Comparison of ENCODE assay signal across 1 cellular context in the genomic region with DNA sequence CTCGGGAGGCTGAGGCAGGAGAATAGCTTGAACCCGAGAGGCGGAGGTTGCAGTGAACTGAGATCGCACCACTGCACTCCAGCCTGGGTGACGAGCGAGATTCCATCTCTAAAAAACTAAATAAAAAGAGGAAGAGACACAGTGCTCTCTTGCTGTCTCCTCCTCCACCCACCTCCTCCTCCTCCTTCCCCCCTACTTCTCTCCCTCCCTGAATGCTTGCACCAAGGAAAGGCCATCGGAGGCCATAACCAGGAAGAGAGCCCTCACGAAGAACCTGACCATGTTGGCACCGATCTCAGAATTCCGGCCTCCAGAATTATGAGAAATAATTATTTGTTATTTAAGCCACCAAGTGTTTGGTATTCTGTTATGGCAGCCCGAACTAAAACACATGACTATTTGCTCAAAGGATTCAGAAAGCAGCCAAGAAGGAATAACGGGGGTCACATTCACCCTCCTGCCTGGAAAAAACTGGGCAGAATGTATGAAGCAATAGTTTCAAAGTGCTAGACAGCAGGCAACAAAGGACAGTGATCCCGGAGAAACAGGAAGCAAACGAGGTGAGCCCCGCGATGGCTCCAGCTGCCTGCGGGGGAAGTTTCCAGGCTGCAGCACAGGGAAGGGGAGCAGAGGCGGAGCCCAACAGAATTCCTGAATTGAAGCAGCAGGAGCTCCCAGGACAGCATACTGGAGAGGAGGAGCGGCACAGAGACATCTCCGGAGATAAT.
TF ChIP-seq lines count a peak whose summit lies in the region.

No MANE protein-coding gene starts in this region.

TF ChIP-seq in HepG2, 621 proteins besides CTCF, POLR2A, EP300 and RAD21 (continued from another document and continues in another):
- TF ChIP-seq NFYC (CRISPR knock-in tag; IDR thresholded peaks at IDR 0.05), result 0 out of 2 replicates have a peak, but pooled peaks have one; percentile 22
- TF ChIP-seq ZFP37 (CRISPR knock-in tag; IDR thresholded peaks at IDR 0.05; ENCODE audit: borderline replicate concordance), result no peak
- TF ChIP-seq, protein P1, sequence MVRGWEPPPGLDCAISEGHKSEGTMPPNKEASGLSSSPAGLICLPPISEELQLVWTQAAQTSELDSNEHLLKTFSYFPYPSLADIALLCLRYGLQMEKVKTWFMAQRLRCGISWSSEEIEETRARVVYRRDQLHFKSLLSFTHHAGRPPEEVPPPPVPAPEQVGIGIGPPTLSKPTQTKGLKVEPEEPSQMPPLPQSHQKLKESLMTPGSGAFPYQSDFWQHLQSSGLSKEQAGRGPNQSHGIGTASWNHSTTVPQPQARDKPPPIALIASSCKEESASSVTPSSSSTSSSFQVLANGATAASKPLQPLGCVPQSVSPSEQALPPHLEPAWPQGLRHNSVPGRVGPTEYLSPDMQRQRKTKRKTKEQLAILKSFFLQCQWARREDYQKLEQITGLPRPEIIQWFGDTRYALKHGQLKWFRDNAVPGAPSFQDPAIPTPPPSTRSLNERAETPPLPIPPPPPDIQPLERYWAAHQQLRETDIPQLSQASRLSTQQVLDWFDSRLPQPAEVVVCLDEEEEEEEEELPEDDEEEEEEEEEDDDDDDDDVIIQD (CRISPR knock-in tag; IDR thresholded peaks at IDR 0.05; ENCODE audit: low read depth), result no peak
- TF ChIP-seq, protein P2, sequence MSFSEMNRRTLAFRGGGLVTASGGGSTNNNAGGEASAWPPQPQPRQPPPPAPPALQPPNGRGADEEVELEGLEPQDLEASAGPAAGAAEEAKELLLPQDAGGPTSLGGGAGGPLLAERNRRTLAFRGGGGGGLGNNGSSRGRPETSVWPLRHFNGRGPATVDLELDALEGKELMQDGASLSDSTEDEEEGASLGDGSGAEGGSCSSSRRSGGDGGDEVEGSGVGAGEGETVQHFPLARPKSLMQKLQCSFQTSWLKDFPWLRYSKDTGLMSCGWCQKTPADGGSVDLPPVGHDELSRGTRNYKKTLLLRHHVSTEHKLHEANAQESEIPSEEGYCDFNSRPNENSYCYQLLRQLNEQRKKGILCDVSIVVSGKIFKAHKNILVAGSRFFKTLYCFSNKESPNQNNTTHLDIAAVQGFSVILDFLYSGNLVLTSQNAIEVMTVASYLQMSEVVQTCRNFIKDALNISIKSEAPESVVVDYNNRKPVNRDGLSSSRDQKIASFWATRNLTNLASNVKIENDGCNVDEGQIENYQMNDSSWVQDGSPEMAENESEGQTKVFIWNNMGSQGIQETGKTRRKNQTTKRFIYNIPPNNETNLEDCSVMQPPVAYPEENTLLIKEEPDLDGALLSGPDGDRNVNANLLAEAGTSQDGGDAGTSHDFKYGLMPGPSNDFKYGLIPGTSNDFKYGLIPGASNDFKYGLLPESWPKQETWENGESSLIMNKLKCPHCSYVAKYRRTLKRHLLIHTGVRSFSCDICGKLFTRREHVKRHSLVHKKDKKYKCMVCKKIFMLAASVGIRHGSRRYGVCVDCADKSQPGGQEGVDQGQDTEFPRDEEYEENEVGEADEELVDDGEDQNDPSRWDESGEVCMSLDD (CRISPR knock-in tag; IDR thresholded peaks at IDR 0.05; ENCODE audit: borderline replicate concordance), result peak; percentile 31; the same call in 1 of the 2 replicates
- 0 out of 2 replicates have a peak, but pooled peaks have one; percentile 69 for TF ChIP-seq ELF4 (CRISPR knock-in tag; IDR thresholded peaks at IDR 0.05; ENCODE audit: borderline replicate concordance)
- TF ChIP-seq ZNF780A (CRISPR knock-in tag; IDR thresholded peaks at IDR 0.05), result no peak
- no peak for TF ChIP-seq ZNF253 (CRISPR knock-in tag; IDR thresholded peaks at IDR 0.05; ENCODE audit: borderline replicate concordance)
- TF ChIP-seq, protein P3, sequence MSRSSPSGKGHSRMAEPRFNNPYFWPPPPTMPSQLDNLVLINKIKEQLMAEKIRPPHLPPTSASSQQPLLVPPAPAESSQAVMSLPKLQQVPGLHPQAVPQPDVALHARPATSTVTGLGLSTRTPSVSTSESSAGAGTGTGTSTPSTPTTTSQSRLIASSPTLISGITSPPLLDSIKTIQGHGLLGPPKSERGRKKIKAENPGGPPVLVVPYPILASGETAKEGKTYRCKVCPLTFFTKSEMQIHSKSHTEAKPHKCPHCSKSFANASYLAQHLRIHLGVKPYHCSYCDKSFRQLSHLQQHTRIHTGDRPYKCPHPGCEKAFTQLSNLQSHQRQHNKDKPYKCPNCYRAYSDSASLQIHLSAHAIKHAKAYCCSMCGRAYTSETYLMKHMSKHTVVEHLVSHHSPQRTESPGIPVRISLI (CRISPR knock-in tag; IDR thresholded peaks at IDR 0.05; ENCODE audit: borderline replicate concordance), result peak; percentile 59; the same call in 1 of the 2 replicates
- TF ChIP-seq ZC3H13 (CRISPR knock-in tag; IDR thresholded peaks at IDR 0.05), result no peak
- TF ChIP-seq KLF13 (CRISPR knock-in tag; IDR thresholded peaks at IDR 0.05), result no peak
- TF ChIP-seq HIVEP1 (CRISPR knock-in tag; IDR thresholded peaks at IDR 0.05), result no peak
- no peak for TF ChIP-seq STAG1 (CRISPR knock-in tag; IDR thresholded peaks at IDR 0.05)
- TF ChIP-seq NBN (conservative IDR thresholded peaks at IDR 0.05), result no peak
- TF ChIP-seq, protein P4, sequence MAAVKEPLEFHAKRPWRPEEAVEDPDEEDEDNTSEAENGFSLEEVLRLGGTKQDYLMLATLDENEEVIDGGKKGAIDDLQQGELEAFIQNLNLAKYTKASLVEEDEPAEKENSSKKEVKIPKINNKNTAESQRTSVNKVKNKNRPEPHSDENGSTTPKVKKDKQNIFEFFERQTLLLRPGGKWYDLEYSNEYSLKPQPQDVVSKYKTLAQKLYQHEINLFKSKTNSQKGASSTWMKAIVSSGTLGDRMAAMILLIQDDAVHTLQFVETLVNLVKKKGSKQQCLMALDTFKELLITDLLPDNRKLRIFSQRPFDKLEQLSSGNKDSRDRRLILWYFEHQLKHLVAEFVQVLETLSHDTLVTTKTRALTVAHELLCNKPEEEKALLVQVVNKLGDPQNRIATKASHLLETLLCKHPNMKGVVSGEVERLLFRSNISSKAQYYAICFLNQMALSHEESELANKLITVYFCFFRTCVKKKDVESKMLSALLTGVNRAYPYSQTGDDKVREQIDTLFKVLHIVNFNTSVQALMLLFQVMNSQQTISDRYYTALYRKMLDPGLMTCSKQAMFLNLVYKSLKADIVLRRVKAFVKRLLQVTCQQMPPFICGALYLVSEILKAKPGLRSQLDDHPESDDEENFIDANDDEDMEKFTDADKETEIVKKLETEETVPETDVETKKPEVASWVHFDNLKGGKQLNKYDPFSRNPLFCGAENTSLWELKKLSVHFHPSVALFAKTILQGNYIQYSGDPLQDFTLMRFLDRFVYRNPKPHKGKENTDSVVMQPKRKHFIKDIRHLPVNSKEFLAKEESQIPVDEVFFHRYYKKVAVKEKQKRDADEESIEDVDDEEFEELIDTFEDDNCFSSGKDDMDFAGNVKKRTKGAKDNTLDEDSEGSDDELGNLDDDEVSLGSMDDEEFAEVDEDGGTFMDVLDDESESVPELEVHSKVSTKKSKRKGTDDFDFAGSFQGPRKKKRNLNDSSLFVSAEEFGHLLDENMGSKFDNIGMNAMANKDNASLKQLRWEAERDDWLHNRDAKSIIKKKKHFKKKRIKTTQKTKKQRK (IDR thresholded peaks at IDR 0.05; ENCODE audit: low read length), result no peak
- no peak for TF ChIP-seq ZNF883 (CRISPR knock-in tag; IDR thresholded peaks at IDR 0.05; ENCODE audit: not compliant biosample characterization)
- no peak for TF ChIP-seq ZSCAN20 (CRISPR knock-in tag; IDR thresholded peaks at IDR 0.05; ENCODE audit: borderline replicate concordance)
- no peak for TF ChIP-seq RFXAP (CRISPR knock-in tag; IDR thresholded peaks at IDR 0.05; ENCODE audit: borderline replicate concordance)
- TF ChIP-seq ZNF652 (CRISPR knock-in tag; IDR thresholded peaks at IDR 0.05; ENCODE audit: borderline replicate concordance, low read depth), result no peak
- TF ChIP-seq, protein P5, sequence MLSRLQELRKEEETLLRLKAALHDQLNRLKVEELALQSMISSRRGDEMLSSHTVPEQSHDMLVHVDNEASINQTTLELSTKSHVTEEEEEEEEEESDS (CRISPR knock-in tag; IDR thresholded peaks at IDR 0.05; ENCODE audit: borderline replicate concordance), result 0 out of 2 replicates have a peak, but pooled peaks have one; percentile 56
- TF ChIP-seq, protein P6, sequence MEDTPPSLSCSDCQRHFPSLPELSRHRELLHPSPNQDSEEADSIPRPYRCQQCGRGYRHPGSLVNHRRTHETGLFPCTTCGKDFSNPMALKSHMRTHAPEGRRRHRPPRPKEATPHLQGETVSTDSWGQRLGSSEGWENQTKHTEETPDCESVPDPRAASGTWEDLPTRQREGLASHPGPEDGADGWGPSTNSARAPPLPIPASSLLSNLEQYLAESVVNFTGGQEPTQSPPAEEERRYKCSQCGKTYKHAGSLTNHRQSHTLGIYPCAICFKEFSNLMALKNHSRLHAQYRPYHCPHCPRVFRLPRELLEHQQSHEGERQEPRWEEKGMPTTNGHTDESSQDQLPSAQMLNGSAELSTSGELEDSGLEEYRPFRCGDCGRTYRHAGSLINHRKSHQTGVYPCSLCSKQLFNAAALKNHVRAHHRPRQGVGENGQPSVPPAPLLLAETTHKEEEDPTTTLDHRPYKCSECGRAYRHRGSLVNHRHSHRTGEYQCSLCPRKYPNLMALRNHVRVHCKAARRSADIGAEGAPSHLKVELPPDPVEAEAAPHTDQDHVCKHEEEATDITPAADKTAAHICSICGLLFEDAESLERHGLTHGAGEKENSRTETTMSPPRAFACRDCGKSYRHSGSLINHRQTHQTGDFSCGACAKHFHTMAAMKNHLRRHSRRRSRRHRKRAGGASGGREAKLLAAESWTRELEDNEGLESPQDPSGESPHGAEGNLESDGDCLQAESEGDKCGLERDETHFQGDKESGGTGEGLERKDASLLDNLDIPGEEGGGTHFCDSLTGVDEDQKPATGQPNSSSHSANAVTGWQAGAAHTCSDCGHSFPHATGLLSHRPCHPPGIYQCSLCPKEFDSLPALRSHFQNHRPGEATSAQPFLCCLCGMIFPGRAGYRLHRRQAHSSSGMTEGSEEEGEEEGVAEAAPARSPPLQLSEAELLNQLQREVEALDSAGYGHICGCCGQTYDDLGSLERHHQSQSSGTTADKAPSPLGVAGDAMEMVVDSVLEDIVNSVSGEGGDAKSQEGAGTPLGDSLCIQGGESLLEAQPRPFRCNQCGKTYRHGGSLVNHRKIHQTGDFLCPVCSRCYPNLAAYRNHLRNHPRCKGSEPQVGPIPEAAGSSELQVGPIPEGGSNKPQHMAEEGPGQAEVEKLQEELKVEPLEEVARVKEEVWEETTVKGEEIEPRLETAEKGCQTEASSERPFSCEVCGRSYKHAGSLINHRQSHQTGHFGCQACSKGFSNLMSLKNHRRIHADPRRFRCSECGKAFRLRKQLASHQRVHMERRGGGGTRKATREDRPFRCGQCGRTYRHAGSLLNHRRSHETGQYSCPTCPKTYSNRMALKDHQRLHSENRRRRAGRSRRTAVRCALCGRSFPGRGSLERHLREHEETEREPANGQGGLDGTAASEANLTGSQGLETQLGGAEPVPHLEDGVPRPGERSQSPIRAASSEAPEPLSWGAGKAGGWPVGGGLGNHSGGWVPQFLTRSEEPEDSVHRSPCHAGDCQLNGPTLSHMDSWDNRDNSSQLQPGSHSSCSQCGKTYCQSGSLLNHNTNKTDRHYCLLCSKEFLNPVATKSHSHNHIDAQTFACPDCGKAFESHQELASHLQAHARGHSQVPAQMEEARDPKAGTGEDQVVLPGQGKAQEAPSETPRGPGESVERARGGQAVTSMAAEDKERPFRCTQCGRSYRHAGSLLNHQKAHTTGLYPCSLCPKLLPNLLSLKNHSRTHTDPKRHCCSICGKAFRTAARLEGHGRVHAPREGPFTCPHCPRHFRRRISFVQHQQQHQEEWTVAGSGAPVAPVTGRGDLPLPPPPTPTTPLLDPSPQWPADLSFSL (CRISPR knock-in tag; IDR thresholded peaks at IDR 0.05), result no peak
- TF ChIP-seq TSC22D2 (CRISPR knock-in tag; IDR thresholded peaks at IDR 0.05; ENCODE audit: borderline replicate concordance), result no peak
- TF ChIP-seq DNMT3B (CRISPR knock-in tag; conservative IDR thresholded peaks at IDR 0.05), result no peak
- 0 out of 2 replicates have a peak, but pooled peaks have one; percentile 32 for TF ChIP-seq CCDC6 (CRISPR knock-in tag; IDR thresholded peaks at IDR 0.05)
- no peak for TF ChIP-seq KDM6A (CRISPR knock-in tag; IDR thresholded peaks at IDR 0.05; ENCODE audit: low read depth)
- TF ChIP-seq ZNF781 (CRISPR knock-in tag; IDR thresholded peaks at IDR 0.05; ENCODE audit: borderline replicate concordance, not compliant biosample characterization), result no peak
- TF ChIP-seq ZNF451 (CRISPR knock-in tag; IDR thresholded peaks at IDR 0.05), result 0 out of 2 replicates have a peak, but pooled peaks have one; percentile 45
- TF ChIP-seq, protein P7, sequence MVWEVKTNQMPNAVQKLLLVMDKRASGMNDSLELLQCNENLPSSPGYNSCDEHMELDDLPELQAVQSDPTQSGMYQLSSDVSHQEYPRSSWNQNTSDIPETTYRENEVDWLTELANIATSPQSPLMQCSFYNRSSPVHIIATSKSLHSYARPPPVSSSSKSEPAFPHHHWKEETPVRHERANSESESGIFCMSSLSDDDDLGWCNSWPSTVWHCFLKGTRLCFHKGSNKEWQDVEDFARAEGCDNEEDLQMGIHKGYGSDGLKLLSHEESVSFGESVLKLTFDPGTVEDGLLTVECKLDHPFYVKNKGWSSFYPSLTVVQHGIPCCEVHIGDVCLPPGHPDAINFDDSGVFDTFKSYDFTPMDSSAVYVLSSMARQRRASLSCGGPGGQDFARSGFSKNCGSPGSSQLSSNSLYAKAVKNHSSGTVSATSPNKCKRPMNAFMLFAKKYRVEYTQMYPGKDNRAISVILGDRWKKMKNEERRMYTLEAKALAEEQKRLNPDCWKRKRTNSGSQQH (CRISPR knock-in tag; IDR thresholded peaks at IDR 0.05; ENCODE audit: low read depth), result peak; percentile 61; the same call in 1 of the 2 replicates
- TF ChIP-seq HNRNPH1 (optimal IDR thresholded peaks at IDR 0.05; ENCODE audit: low read depth, low read length), result no peak
- TF ChIP-seq AGO2 (optimal IDR thresholded peaks at IDR 0.05; ENCODE audit: low read depth, low read length), result no peak
- TF ChIP-seq, protein P8, sequence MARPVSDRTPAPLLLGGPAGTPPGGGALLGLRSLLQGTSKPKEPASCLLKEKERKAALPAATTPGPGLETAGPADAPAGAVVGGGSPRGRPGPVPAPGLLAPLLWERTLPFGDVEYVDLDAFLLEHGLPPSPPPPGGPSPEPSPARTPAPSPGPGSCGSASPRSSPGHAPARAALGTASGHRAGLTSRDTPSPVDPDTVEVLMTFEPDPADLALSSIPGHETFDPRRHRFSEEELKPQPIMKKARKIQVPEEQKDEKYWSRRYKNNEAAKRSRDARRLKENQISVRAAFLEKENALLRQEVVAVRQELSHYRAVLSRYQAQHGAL (CRISPR knock-in tag; IDR thresholded peaks at IDR 0.05; ENCODE audit: not compliant biosample characterization), result no peak
- TF ChIP-seq THAP11 (CRISPR knock-in tag; IDR thresholded peaks at IDR 0.05), result peak; percentile 58; the same call in 1 of the 2 replicates
- TF ChIP-seq SAP130 (CRISPR knock-in tag; IDR thresholded peaks at IDR 0.05; ENCODE audit: low read depth), result peak; percentile 73
- TF ChIP-seq SOX6 (IDR thresholded peaks at IDR 0.05), result no peak
- peak; percentile 47; the same call in 1 of the 2 replicates for TF ChIP-seq SOX6 (CRISPR knock-in tag; IDR thresholded peaks at IDR 0.05)
- no peak for TF ChIP-seq ZNF792 (CRISPR knock-in tag; IDR thresholded peaks at IDR 0.05)
- TF ChIP-seq FOXP1 (IDR thresholded peaks at IDR 0.05), result no peak
- peak; percentile 29; the same call in 1 of the 2 replicates for TF ChIP-seq FOXP1 (CRISPR knock-in tag; IDR thresholded peaks at IDR 0.05)
- TF ChIP-seq, protein P9, sequence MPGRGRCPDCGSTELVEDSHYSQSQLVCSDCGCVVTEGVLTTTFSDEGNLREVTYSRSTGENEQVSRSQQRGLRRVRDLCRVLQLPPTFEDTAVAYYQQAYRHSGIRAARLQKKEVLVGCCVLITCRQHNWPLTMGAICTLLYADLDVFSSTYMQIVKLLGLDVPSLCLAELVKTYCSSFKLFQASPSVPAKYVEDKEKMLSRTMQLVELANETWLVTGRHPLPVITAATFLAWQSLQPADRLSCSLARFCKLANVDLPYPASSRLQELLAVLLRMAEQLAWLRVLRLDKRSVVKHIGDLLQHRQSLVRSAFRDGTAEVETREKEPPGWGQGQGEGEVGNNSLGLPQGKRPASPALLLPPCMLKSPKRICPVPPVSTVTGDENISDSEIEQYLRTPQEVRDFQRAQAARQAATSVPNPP (CRISPR knock-in tag; IDR thresholded peaks at IDR 0.05), result no peak
- TF ChIP-seq ZBTB7A (CRISPR knock-in tag; IDR thresholded peaks at IDR 0.05), result no peak
